ENCODE assay signal across 8 cellular contexts in genomic region chr1:247487057-247487456, GRCh38. TPM values are rescaled to one million over a fixed set of nuclear protein-coding genes. Genes with fewer than 3 reads are reported as not detected.
DNase-seq lines count a peak whose midpoint lies in the region; ATAC-seq and TF ChIP-seq lines count a peak whose summit lies in the region.

No MANE protein-coding gene starts in this region.

- peak; percentile 85 for TF ChIP-seq CTCF in LNCaP clone FGC (IDR thresholded peaks at IDR 0.05; ENCODE audit: control insufficient read depth, extremely low read depth, insufficient read depth)
- peak; percentile 74 for TF ChIP-seq CTCF in VCaP (conservative IDR thresholded peaks at IDR 0.05)
- peak; percentile 30 for TF ChIP-seq CTCF in nephron progenitor cell (IDR thresholded peaks at IDR 0.05)
- TF ChIP-seq CTCF in lower leg skin (IDR thresholded peaks at IDR 0.05): no peak

- no peak overlapping the region for H3K4me3 ChIP-seq in LNCaP clone FGC (ENCODE audit: low read depth, low read length)
- H3K4me3 ChIP-seq in lower leg skin (ENCODE audit: low read depth, poor library complexity, severe bottlenecking): no peak overlapping the region

- no peaks in the 10 kb centered on the region for H3K4me1 Mint-ChIP-seq in nephron progenitor cell

- intact Hi-C loops in lower leg skin (cut with DNase I; ENCODE audit: low total_unique reads): no loop called here

- no peak overlapping the region for H3K4me3 Mint-ChIP-seq in nephron progenitor cell

- DNase-seq in activated effector memory CD4-positive, alpha-beta T cell treated with Interleukin-2 at 50 U/mL for 16 hours: peak; percentile 5
- no peak for DNase-seq in activated effector memory CD4-positive, alpha-beta T cell treated with anti-CD3 and anti-CD28 coated beads, Interleukin-2, amount 50 U/mL, for 16 hours
- DNase-seq in LNCaP clone FGC (ENCODE audit: low read depth) (peak; percentile 26), erythroblast (lab: John Stamatoyannopoulos, UW) (peak; percentile 13 to 35), nephron progenitor cell (peak; percentile 6), lower leg skin (ENCODE audit: low spot score in 2 of 2) (no peak)

- TF ChIP-seq POLR2A in erythroblast (IDR thresholded peaks at IDR 0.05; ENCODE audit: low read length) (no peak), lower leg skin (IDR thresholded peaks at IDR 0.05) (no peak)

- H3K36me3 Mint-ChIP-seq in nephron progenitor cell (ENCODE audit: low read depth): no peaks in the 10 kb centered on the region

- no peaks in the 10 kb centered on the region for H3K9me3 Mint-ChIP-seq in nephron progenitor cell

- peak; percentile 87 for ATAC-seq in GM21529 (IDR thresholded peaks at IDR 0.05; ENCODE audit: unreplicated experiment)

- no peak overlapping the region for H3K27ac ChIP-seq in VCaP

- H3K27ac Mint-ChIP-seq in nephron progenitor cell: no peak overlapping the region

- H3K27me3 Mint-ChIP-seq in nephron progenitor cell (ENCODE audit: low read depth, poor library complexity): peaks cover 9% of the 10 kb centered on the region

RNA-seq across cellular contexts. Expression of gene OR2B11, which starts 29.2 kb away (rescaled TPM):
- not detected for total RNA-seq in lower leg skin

RNA-seq across cellular contexts. Expression of gene OR2C3, which starts 49.2 kb away (rescaled TPM):
- total RNA-seq in lower leg skin: not detected

Comparison
In these comparisons a context has a peak if more than half of its experiments do, and no peak if none do; other contexts are left out.
1. DNase-seq: peak in activated effector memory CD4-positive, alpha-beta T cell treated with Interleukin-2 at 50 U/mL for 16 hours (single experiment), LNCaP clone FGC (single experiment), erythroblast (2 of 2) and nephron progenitor cell (single experiment); none in activated effector memory CD4-positive, alpha-beta T cell treated with anti-CD3 and anti-CD28 coated beads, Interleukin-2, amount 50 U/mL, for 16 hours (single experiment) and lower leg skin (0 of 2).
2. CTCF ChIP-seq: peak in LNCaP clone FGC (single experiment), VCaP (single experiment) and nephron progenitor cell (single experiment); none in lower leg skin (0 of 3).